13 cellular contexts compared by ENCODE assay signal in genomic region chr12:100329800-100330199, GRCh38. TPM values are rescaled to one million over a fixed set of nuclear protein-coding genes. Genes with fewer than 3 reads are reported as not detected.
DNase-seq lines count a peak whose midpoint lies in the region; ATAC-seq and TF ChIP-seq lines count a peak whose summit lies in the region.
"Had no signal": no experiment of that assay in that cellular context is flagged by ENCODE, and none has a peak within 500 bp of the region (broad histone marks: within the 10 kb centered on the region; RNA-seq: fewer than 3 reads in every experiment).

No MANE protein-coding gene starts in this region.

- no peaks in the 10 kb centered on the region for H3K9me3 ChIP-seq in esophagus squamous epithelium

- ATAC-seq in activated CD4-positive, alpha-beta T cell treated with anti-CD3 and anti-CD28 coated beads for 36 hours: peak; percentile 84
- peak; percentile 89 for ATAC-seq in GM21529 (IDR thresholded peaks at IDR 0.05; ENCODE audit: unreplicated experiment)
- ATAC-seq in HG03103 (IDR thresholded peaks at IDR 0.05; ENCODE audit: low read depth, unreplicated experiment): peak; percentile 84
- no peak for ATAC-seq in central memory CD8-positive, alpha-beta T cell (replicated peaks; ENCODE audit: extremely low read depth, poor library complexity, severe bottlenecking)
- ATAC-seq: left lobe of liver had no signal

- H3K4me1 ChIP-seq in esophagus squamous epithelium: no peaks in the 10 kb centered on the region

- intact Hi-C loops in activated CD4-positive, alpha-beta T cell treated with anti-CD3 and anti-CD28 coated beads for 36 hours (cut with DNase I, micrococcal nuclease): no loop called here
- intact Hi-C loops in head of caudate nucleus (cut with DNase I) (no loop called here), esophagus squamous epithelium (cut with DNase I) (no loop called here)

- TF ChIP-seq POLR2A in esophagus squamous epithelium (IDR thresholded peaks at IDR 0.05): no peak

- H3K27ac Mint-ChIP-seq in activated CD4-positive, alpha-beta T cell treated with anti-CD3 and anti-CD28 coated beads for 36 hours: peak overlapping the region; percentile 26
- H3K27ac Mint-ChIP-seq in central memory CD8-positive, alpha-beta T cell (ENCODE audit: low read depth): peak overlapping the region; percentile 24

- no peak overlapping the region for H3K4me3 Mint-ChIP-seq in activated CD4-positive, alpha-beta T cell treated with anti-CD3 and anti-CD28 coated beads for 36 hours
- H3K4me3 Mint-ChIP-seq in central memory CD8-positive, alpha-beta T cell: no peak overlapping the region

- H3K27ac ChIP-seq in esophagus squamous epithelium: no peak overlapping the region

- no peak overlapping the region for H3K4me3 ChIP-seq in esophagus squamous epithelium

- POLR2A ChIA-PET in activated CD4-positive, alpha-beta T cell treated with anti-CD3 and anti-CD28 coated beads for 36 hours (lab: Charles Lee): no interaction called here

- peak; percentile 8 for DNase-seq in activated CD4-positive, alpha-beta T cell treated with anti-CD3 and anti-CD28 coated beads for 36 hours
- no peak for DNase-seq in activated CD4-positive, alpha-beta T cell treated with anti-CD3 and anti-CD28 coated beads, Interleukin-2, amount 50 U/mL, for 48 hours
- DNase-seq in central memory CD8-positive, alpha-beta T cell (ENCODE audit: low spot score in 2 of 2): no peak
- DNase-seq in head of caudate nucleus (no peak), kidney tubule cell (ENCODE audit: low spot score) (no peak), esophagus squamous epithelium (lab: John Stamatoyannopoulos, UW) (no peak)
- DNase-seq: DMS79, HCEC 1CT, nucleus accumbens had no signal

- peaks cover 7 to 98% (median 12%) of the 10 kb centered on the region in 3 donors for H3K36me3 ChIP-seq in esophagus squamous epithelium

- CTCF ChIA-PET in activated CD4-positive, alpha-beta T cell treated with anti-CD3 and anti-CD28 coated beads for 36 hours (lab: Charles Lee): interaction anchor here (0.7 to 1.0 kb wide), 2 partner anchors 75 to 250 kb away, joined by 3 read pairs; no protein-coding TSS in a partner anchor

- 89 to 94% methylated on average over 2 of the region's 2 CpGs for WGBS in esophagus squamous epithelium, 2 donors

- H3K36me3 Mint-ChIP-seq in activated CD4-positive, alpha-beta T cell treated with anti-CD3 and anti-CD28 coated beads for 36 hours (ENCODE audit: low read depth): peaks cover 30% of the 10 kb centered on the region
- H3K36me3 Mint-ChIP-seq in central memory CD8-positive, alpha-beta T cell (ENCODE audit: insufficient read depth): peaks cover 40% of the 10 kb centered on the region

- no peaks in the 10 kb centered on the region for H3K9me3 Mint-ChIP-seq in activated CD4-positive, alpha-beta T cell treated with anti-CD3 and anti-CD28 coated beads for 36 hours (ENCODE audit: low read depth)
- no peaks in the 10 kb centered on the region for H3K9me3 Mint-ChIP-seq in central memory CD8-positive, alpha-beta T cell

- peaks cover 8% of the 10 kb centered on the region for H3K4me1 Mint-ChIP-seq in activated CD4-positive, alpha-beta T cell treated with anti-CD3 and anti-CD28 coated beads for 36 hours
- no peaks in the 10 kb centered on the region for H3K4me1 Mint-ChIP-seq in central memory CD8-positive, alpha-beta T cell

- H3K27me3 ChIP-seq in esophagus squamous epithelium: no peaks in the 10 kb centered on the region

- no peaks in the 10 kb centered on the region for H3K27me3 Mint-ChIP-seq in activated CD4-positive, alpha-beta T cell treated with anti-CD3 and anti-CD28 coated beads for 36 hours
- no peaks in the 10 kb centered on the region for H3K27me3 Mint-ChIP-seq in central memory CD8-positive, alpha-beta T cell

- no peak for TF ChIP-seq CTCF in esophagus squamous epithelium (IDR thresholded peaks at IDR 0.05)

RNA-seq across cellular contexts. Expression of gene SLC17A8, which starts 27.1 kb away (rescaled TPM):
- not detected for total RNA-seq in activated CD4-positive, alpha-beta T cell treated with anti-CD3 and anti-CD28 coated beads for 36 hours
- total RNA-seq in esophagus squamous epithelium: not detected
- total RNA-seq: A172 had no signal
